12 cellular contexts compared by ENCODE assay signal in the genomic region with DNA sequence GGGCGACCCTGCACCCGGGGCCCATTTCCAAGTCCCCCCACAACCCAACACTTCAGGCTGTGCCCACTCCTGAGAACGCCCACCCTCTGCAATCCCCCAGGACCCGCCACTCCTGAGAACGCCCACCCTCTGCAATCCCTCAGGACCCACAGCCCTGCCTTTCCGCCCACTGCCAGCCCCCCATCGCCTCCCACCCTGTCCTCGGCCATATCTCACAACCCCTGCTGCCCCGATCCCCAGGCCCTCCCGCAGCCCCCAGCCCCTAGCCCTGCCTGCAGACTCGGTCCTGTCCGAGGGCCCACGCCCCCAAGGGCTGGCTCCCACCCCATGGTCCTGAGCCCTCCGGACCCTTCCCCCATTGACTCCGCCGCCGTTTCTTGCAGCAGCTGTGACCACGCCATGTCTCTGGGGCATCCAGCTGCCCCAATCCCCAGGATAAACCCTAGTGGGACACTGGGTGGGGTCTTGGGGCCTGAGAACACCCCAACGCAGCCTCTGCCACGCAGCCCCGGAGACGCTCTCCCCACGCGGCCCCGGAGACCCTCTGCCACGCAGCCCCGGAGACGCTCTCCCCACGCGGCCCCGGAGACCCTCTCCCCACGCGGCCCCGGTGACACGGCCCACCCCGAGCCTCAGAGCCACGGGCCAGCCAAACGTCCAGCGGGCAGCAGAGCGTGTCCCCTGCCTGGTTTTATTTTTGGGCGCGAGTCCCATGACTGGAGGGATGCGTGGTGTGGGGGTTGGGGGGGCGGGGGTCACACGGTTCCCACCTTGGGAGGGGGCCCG.
"Had no signal": no experiment of that assay in that cellular context is flagged by ENCODE, and none has a peak within 500 bp of the region (broad histone marks: within the 10 kb centered on the region; RNA-seq: fewer than 3 reads in every experiment).

No MANE protein-coding gene starts in this region.

- ATAC-seq: body of pancreas; effector memory CD8-positive, alpha-beta T cell; mucosa of descending colon; naive thymus-derived CD8-positive, alpha-beta T cell had no signal

- H3K27ac ChIP-seq: epithelial cell of prostate had no signal

- H3K9me3 ChIP-seq: body of pancreas, mucosa of descending colon, transverse colon had no signal

- H3K27me3 ChIP-seq: body of pancreas, transverse colon had no signal

- DNase-seq: activated CD4-positive, alpha-beta T cell treated with anti-CD3 and anti-CD28 coated beads, Interleukin-2, amount 50 U/mL, for 4 hours; activated naive CD4-positive, alpha-beta T cell treated with anti-CD3 and anti-CD28 coated beads, Interleukin-2, amount 50 U/mL, for 16 hours; activated T-cell treated with anti-CD3 and anti-CD28 coated beads, Interleukin-2, amount 50 U/mL, for 1 hour; amniotic stem cell; body of pancreas; effector memory CD8-positive, alpha-beta T cell; naive thymus-derived CD8-positive, alpha-beta T cell; stimulated activated CD4-positive, alpha-beta T cell treated with anti-CD3 and anti-CD28 coated beads, Interleukin-15, amount 100 ng/mL, for 24 hours; stimulated activated CD4-positive, alpha-beta T cell treated with anti-CD3 and anti-CD28 coated beads, Interleukin-4, amount 100 ng/mL, for 24 hours; transverse colon had no signal

- H3K4me3 ChIP-seq: body of pancreas, mucosa of descending colon, transverse colon had no signal
